In genomic region chr11:45900175-45900800, GRCh38 we compare ENCODE assay signal across 1 cellular context.
TF ChIP-seq lines count a peak whose summit lies in the region.

No MANE protein-coding gene starts in this region.

TF ChIP-seq in GM12878, 131 proteins besides CTCF, POLR2A, EP300 and RAD21:
- TF ChIP-seq SUZ12 (IDR thresholded peaks at IDR 0.05; ENCODE audit: unreplicated experiment) (peak; percentile 78), DPF2 (IDR thresholded peaks at IDR 0.05) (0 out of 2 replicates have a peak, but pooled peaks have one; percentile 7)
